Comparison of ENCODE assay signal across 28 cellular contexts in the genomic region with DNA sequence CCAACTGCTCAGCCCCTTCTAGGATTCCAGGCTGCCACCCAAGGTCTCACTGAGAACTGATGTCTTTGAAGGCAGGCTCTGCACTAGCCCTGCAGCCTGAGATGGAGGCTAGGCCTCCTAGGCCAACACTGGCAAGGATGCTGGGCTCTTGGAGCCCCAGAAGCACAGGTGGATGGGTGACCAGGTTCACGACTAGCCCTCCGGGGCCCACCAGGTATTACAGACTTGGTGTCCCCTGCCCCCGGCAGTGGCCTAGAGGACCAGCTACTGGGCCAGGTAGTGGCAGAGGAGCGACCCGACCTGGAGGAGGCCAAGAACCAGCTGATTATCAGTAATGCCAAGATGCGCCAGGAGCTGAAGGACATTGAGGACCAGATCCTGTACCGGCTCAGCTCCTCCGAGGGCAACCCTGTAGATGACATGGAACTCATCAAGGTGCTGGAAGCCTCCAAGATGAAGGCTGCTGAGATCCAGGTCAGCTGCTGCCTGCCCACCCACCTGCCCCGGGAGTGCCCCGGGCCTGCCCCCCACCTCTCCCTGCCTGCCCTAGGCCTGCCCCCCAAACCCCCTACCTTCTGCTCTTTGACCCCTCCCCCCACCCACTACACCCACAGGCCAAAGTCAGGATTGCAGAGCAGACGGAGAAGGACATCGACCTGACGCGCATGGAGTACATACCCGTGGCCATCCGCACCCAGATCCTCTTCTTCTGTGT. TPM values are rescaled to one million over a fixed set of nuclear protein-coding genes. Genes with fewer than 3 reads are reported as not detected.
"Had no signal": no experiment of that assay in that cellular context is flagged by ENCODE, and none has a peak within 500 bp of the region (broad histone marks: within the 10 kb centered on the region; RNA-seq: fewer than 3 reads in every experiment).

No MANE protein-coding gene starts in this region.

- H3K27me3 ChIP-seq: adrenal gland, body of pancreas, breast epithelium, Peyer's patch had no signal

- H3K4me1 Mint-ChIP-seq: activated CD4-positive, alpha-beta T cell treated with anti-CD3 and anti-CD28 coated beads, Interleukin-2, amount 10 ng/mL, durations not matched to agents 24 days and 14 days had no signal

- H3K9me3 ChIP-seq: adrenal gland, body of pancreas, breast epithelium, Peyer's patch had no signal

- ATAC-seq: activated CD8-positive, alpha-beta T cell treated with anti-CD3 and anti-CD28 coated beads for 36 hours; activated naive CD4-positive, alpha-beta T cell treated with anti-CD3 and anti-CD28 coated beads, Interleukin-2, amount 50 U/mL, for 72 hours; body of pancreas; K562; PC-3 had no signal

- H3K27me3 Mint-ChIP-seq: activated CD4-positive, alpha-beta T cell treated with anti-CD3 and anti-CD28 coated beads, Interleukin-2, amount 10 ng/mL, durations not matched to agents 24 days and 14 days; activated CD8-positive, alpha-beta T cell treated with anti-CD3 and anti-CD28 coated beads for 36 hours; activated T-cell treated with anti-CD3 and anti-CD28 coated beads, Interleukin-2, amount 50 U/mL, for 24 hours had no signal

- H3K9me3 Mint-ChIP-seq: activated CD4-positive, alpha-beta T cell treated with anti-CD3 and anti-CD28 coated beads, Interleukin-2, amount 10 ng/mL, durations not matched to agents 24 days and 14 days; activated CD8-positive, alpha-beta T cell treated with anti-CD3 and anti-CD28 coated beads for 36 hours; activated naive CD4-positive, alpha-beta T cell treated with anti-CD3 and anti-CD28 coated beads for 36 hours; activated naive CD4-positive, alpha-beta T cell treated with anti-CD3 and anti-CD28 coated beads, Interleukin-2, amount 50 U/mL, for 72 hours; activated T-cell treated with anti-CD3 and anti-CD28 coated beads, Interleukin-2, amount 50 U/mL, for 24 hours had no signal

- H3K27ac Mint-ChIP-seq: activated CD4-positive, alpha-beta T cell treated with anti-CD3 and anti-CD28 coated beads, Interleukin-2, amount 10 ng/mL, durations not matched to agents 24 days and 14 days; activated CD8-positive, alpha-beta T cell treated with anti-CD3 and anti-CD28 coated beads for 36 hours; activated naive CD4-positive, alpha-beta T cell treated with anti-CD3 and anti-CD28 coated beads for 36 hours had no signal

- H3K27ac ChIP-seq: adrenal gland, body of pancreas, breast epithelium, Peyer's patch had no signal

- DNase-seq: activated CD4-positive, alpha-beta T cell treated with anti-CD3 and anti-CD28 coated beads, Interleukin-2, amount 10 ng/mL, durations not matched to agents 24 days and 14 days; activated CD4-positive, alpha-beta T cell treated with anti-CD3 and anti-CD28 coated beads, Interleukin-2, amount 50 U/mL, for 4 hours; activated CD8-positive, alpha-beta T cell treated with anti-CD3 and anti-CD28 coated beads for 36 hours; activated gamma-delta T cell treated with Interleukin-2 at 50 U/mL for 16 hours; activated naive CD4-positive, alpha-beta T cell treated with anti-CD3 and anti-CD28 coated beads for 36 hours; activated T-cell treated with anti-CD3 and anti-CD28 coated beads, Interleukin-2, amount 50 U/mL, for 24 hours; adrenal gland; body of pancreas; NCI-H1092 treated with DMSO at 0.1 percent for 48 hours; NCI-H187; NCI-H2029 treated with DMSO at 0.1 percent for 48 hours; NCI-H2107; NCI-H2171 treated with DMSO at 0.1 percent for 48 hours; NCI-H2227 treated with DMSO at 0.1 percent for 48 hours; NCI-H446; NCI-H510A treated with DMSO at 0.1 percent for 48 hours; NCI-H526 treated with DMSO at 0.1 percent for 48 hours; NCI-H82; PC-3; RPMI8226; SW 1271; T-helper 1 cell; T-helper 2 cell; T1000 had no signal

- H3K4me3 ChIP-seq: adrenal gland, body of pancreas, breast epithelium, K562, Peyer's patch had no signal

- H3K4me3 Mint-ChIP-seq: activated CD4-positive, alpha-beta T cell treated with anti-CD3 and anti-CD28 coated beads, Interleukin-2, amount 10 ng/mL, durations not matched to agents 24 days and 14 days; activated CD8-positive, alpha-beta T cell treated with anti-CD3 and anti-CD28 coated beads for 36 hours; activated naive CD4-positive, alpha-beta T cell treated with anti-CD3 and anti-CD28 coated beads for 36 hours; activated T-cell treated with anti-CD3 and anti-CD28 coated beads, Interleukin-2, amount 50 U/mL, for 24 hours had no signal

- H3K36me3 Mint-ChIP-seq: activated naive CD4-positive, alpha-beta T cell treated with anti-CD3 and anti-CD28 coated beads, Interleukin-2, amount 50 U/mL, for 72 hours had no signal

- H3K4me1 ChIP-seq: adrenal gland, body of pancreas, breast epithelium, Peyer's patch had no signal

RNA-seq across cellular contexts. Expression of a gene that starts 52.5 kb away (rescaled TPM):
- total RNA-seq: activated CD8-positive, alpha-beta T cell treated with anti-CD3 and anti-CD28 coated beads for 36 hours; activated naive CD4-positive, alpha-beta T cell treated with anti-CD3 and anti-CD28 coated beads for 36 hours had no signal
- polyA plus RNA-seq: K562 had no signal
